Comparison of ENCODE assay signal across 12 cellular contexts in genomic region chr2:129794116-129794515, GRCh38.
A peak's percentile ranks its signal among the peaks of the same experiment; 100 is the strongest.
DNase-seq lines count a peak whose midpoint lies in the region; ATAC-seq, FAIRE-seq and TF ChIP-seq lines count a peak whose summit lies in the region.
"Had no signal": no experiment of that assay in that cellular context is flagged by ENCODE, and none has a peak within 500 bp of the region (broad histone marks: within the 10 kb centered on the region; RNA-seq: fewer than 3 reads in every experiment).

No MANE protein-coding gene starts in this region.

- H3K4me3 ChIP-seq in HepG2 (replicated peaks in 1 of 3; ENCODE audit: insufficient read depth in 1 of 3, low read depth in 2 of 3, low read length in 3 of 3): no peak overlapping the region
- H3K4me3 ChIP-seq in right lobe of liver: no peak overlapping the region
- H3K4me3 ChIP-seq in endodermal cell (ENCODE audit: low read length): no peak overlapping the region
- H3K4me3 ChIP-seq in small intestine (ENCODE audit: low read depth in 1 of 2, low read length in 2 of 2): no peak overlapping the region
- H3K4me3 ChIP-seq: BLaER1 treated with 17β-estradiol and CSF1 and Interleukin-3, amounts not matched to agents 10 nM and 100 nM had no signal

- no peak for TF ChIP-seq RAD21 in HepG2 (CRISPR knock-in tag; IDR thresholded peaks at IDR 0.05)

- H3K27me3 Mint-ChIP-seq in endodermal cell (ENCODE audit: insufficient read depth) (peaks cover 2% of the 10 kb centered on the region), nephron (ENCODE audit: low read depth) (peaks cover 16% of the 10 kb centered on the region)
- H3K27me3 Mint-ChIP-seq: CD4-positive, CD25-positive, alpha-beta regulatory T cell had no signal

- BruUV-seq in HepG2 (replicated peaks; lab: Mats Ljungman, UMichigan): no TSS peak

- H3K4me1 Mint-ChIP-seq in endodermal cell: peaks cover 4% of the 10 kb centered on the region
- H3K4me1 Mint-ChIP-seq in nephron: peaks cover 32% of the 10 kb centered on the region
- H3K4me1 Mint-ChIP-seq: CD4-positive, CD25-positive, alpha-beta regulatory T cell had no signal

- DNase-seq in HepG2 (ENCODE audit: low spot score) (no peak), right lobe of liver (no peak), endodermal cell (no peak), small intestine (no peak)
- no peak for DNase-seq in activated naive CD4-positive, alpha-beta T cell treated with anti-CD3 and anti-CD28 coated beads, Interleukin-2, amount 50 U/mL, for 72 hours (ENCODE audit: low spot score in 2 of 2)
- DNase-seq: ACHN; CD4-positive, CD25-positive, alpha-beta regulatory T cell; IMR-90 had no signal

- TF ChIP-seq CTCF in HepG2 (CRISPR knock-in tag; IDR thresholded peaks at IDR 0.05) (no peak), right lobe of liver (IDR thresholded peaks at IDR 0.05) (no peak), endodermal cell (conservative IDR thresholded peaks at IDR 0.05) (peak; percentile 31), nephron (IDR thresholded peaks at IDR 0.05; ENCODE audit: unreplicated experiment in 3 of 3) (no peak)

- H3K9ac ChIP-seq in HepG2 (ENCODE audit: insufficient read depth, low read depth, low read length) (no peak overlapping the region), endodermal cell (ENCODE audit: extremely low read depth, low read length, poor library complexity, severe bottlenecking) (no peak overlapping the region)
- H3K9ac ChIP-seq: BLaER1 treated with 17β-estradiol and CSF1 and Interleukin-3, amounts not matched to agents 10 nM and 100 nM had no signal

- H3K4me1 ChIP-seq in HepG2 (ENCODE audit: insufficient read depth, low read length) (no peaks in the 10 kb centered on the region), right lobe of liver (no peaks in the 10 kb centered on the region), endodermal cell (ENCODE audit: control insufficient read depth, insufficient read depth, low read length) (no peaks in the 10 kb centered on the region), small intestine (ENCODE audit: control insufficient read depth in 2 of 2, insufficient read depth in 1 of 2, low read depth in 1 of 2, low read length in 1 of 2) (no peaks in the 10 kb centered on the region)
- H3K4me1 ChIP-seq: BLaER1 treated with 17β-estradiol and CSF1 and Interleukin-3, amounts not matched to agents 10 nM and 100 nM had no signal

- no peak overlapping the region for H2AFZ ChIP-seq in HepG2 (ENCODE audit: low read length)

- POLR2A ChIA-PET in HepG2 (lab: Yijun Ruan, JAX): no interaction called here

- FAIRE-seq in HepG2 (lab: Jason Lieb, UNC) (no peak), small intestine (lab: Jason Lieb, UNC) (no peak)

- H3K9me3 ChIP-seq in HepG2 (ENCODE audit: low read length) (no peaks in the 10 kb centered on the region), right lobe of liver (no peaks in the 10 kb centered on the region), endodermal cell (ENCODE audit: control insufficient read depth, low read length) (no peaks in the 10 kb centered on the region), small intestine (ENCODE audit: control insufficient read depth, low read depth) (no peaks in the 10 kb centered on the region)

- H3K36me3 Mint-ChIP-seq in endodermal cell (ENCODE audit: low read depth) (no peaks in the 10 kb centered on the region), nephron (ENCODE audit: low read depth) (no peaks in the 10 kb centered on the region)
- no peaks in the 10 kb centered on the region for H3K36me3 Mint-ChIP-seq in activated naive CD4-positive, alpha-beta T cell treated with anti-CD3 and anti-CD28 coated beads, Interleukin-2, amount 50 U/mL, for 72 hours
- H3K36me3 Mint-ChIP-seq: CD4-positive, CD25-positive, alpha-beta regulatory T cell had no signal

- in situ Hi-C loops in HepG2 (cut with HindIII; ENCODE audit: extremely low pct_ligation_motif_present, low pct_unique_long_range_greater_than_20kb): no loop called here

- H3K4me2 ChIP-seq in HepG2 (ENCODE audit: low read depth, low read length): no peak overlapping the region
- H3K4me2 ChIP-seq: BLaER1 treated with 17β-estradiol and CSF1 and Interleukin-3, amounts not matched to agents 10 nM and 100 nM had no signal

- H3K9me3 Mint-ChIP-seq in endodermal cell: no peaks in the 10 kb centered on the region
- H3K9me3 Mint-ChIP-seq in nephron: no peaks in the 10 kb centered on the region
- no peaks in the 10 kb centered on the region for H3K9me3 Mint-ChIP-seq in activated naive CD4-positive, alpha-beta T cell treated with anti-CD3 and anti-CD28 coated beads, Interleukin-2, amount 50 U/mL, for 72 hours

- H3K27me3 ChIP-seq in HepG2 (ENCODE audit: control insufficient read depth in 1 of 2, insufficient read depth in 2 of 2, low read length in 2 of 2) (peaks cover 11 to 43% of the 10 kb centered on the region in 2 experiments; a peak in 4 of 5 replicates), right lobe of liver (no peaks in the 10 kb centered on the region), endodermal cell (ENCODE audit: control insufficient read depth, insufficient read depth, low read length, poor library complexity, severe bottlenecking) (no peaks in the 10 kb centered on the region), small intestine (ENCODE audit: control insufficient read depth in 2 of 2, insufficient read depth in 2 of 2, low read length in 2 of 2) (no peaks in the 10 kb centered on the region)
- H3K27me3 ChIP-seq: BLaER1 treated with 17β-estradiol and CSF1 and Interleukin-3, amounts not matched to agents 10 nM and 100 nM had no signal

- no peaks in the 10 kb centered on the region for H3K79me2 ChIP-seq in HepG2 (ENCODE audit: insufficient read depth, low read length)

- TF ChIP-seq POLR2A in HepG2 (IDR thresholded peaks at IDR 0.05; ENCODE audit: insufficient read depth in 1 of 2, low read depth in 2 of 2, low read length in 2 of 2) (no peak), right lobe of liver (IDR thresholded peaks at IDR 0.05) (no peak)

- no peaks in the 10 kb centered on the region for H4K20me1 ChIP-seq in HepG2 (ENCODE audit: insufficient read depth, low read length)
- H4K20me1 ChIP-seq: BLaER1 treated with 17β-estradiol and CSF1 and Interleukin-3, amounts not matched to agents 10 nM and 100 nM had no signal

- CTCF ChIA-PET in HepG2 (lab: Yijun Ruan, JAX; ENCODE audit: low intra/inter-chr PET ratio, low total read pairs): no interaction called here

- no peak overlapping the region for H3K27ac Mint-ChIP-seq in endodermal cell
- peak overlapping the region; percentile 91 to 97 (median 91) for H3K27ac Mint-ChIP-seq in nephron
- H3K27ac Mint-ChIP-seq in activated naive CD4-positive, alpha-beta T cell treated with anti-CD3 and anti-CD28 coated beads, Interleukin-2, amount 50 U/mL, for 72 hours: no peak overlapping the region
- H3K27ac Mint-ChIP-seq: CD4-positive, CD25-positive, alpha-beta regulatory T cell had no signal

- H3K4me3 Mint-ChIP-seq in endodermal cell: no peak overlapping the region
- no peak overlapping the region for H3K4me3 Mint-ChIP-seq in nephron
- H3K4me3 Mint-ChIP-seq: CD4-positive, CD25-positive, alpha-beta regulatory T cell had no signal

- TF ChIP-seq EP300 in HepG2 (IDR thresholded peaks at IDR 0.05; ENCODE audit: low read depth in 2 of 2, low read length in 2 of 2): no peak
- TF ChIP-seq EP300 in HepG2 (CRISPR knock-in tag; IDR thresholded peaks at IDR 0.05; ENCODE audit: borderline replicate concordance): no peak

- intact Hi-C loops in HepG2 (cut with micrococcal nuclease; ENCODE audit: unreplicated experiment): no loop called here
- intact Hi-C loops in right lobe of liver (cut with DNase I): no loop called here

- WGBS in HepG2 (ENCODE audit: low lambda C conversion rate): 3% methylated on average over 4 of the region's 5 CpGs
- WGBS in right lobe of liver (ENCODE audit: insufficient coverage, low coverage, low lambda C conversion rate, missing lambda C conversion rate): 61% methylated on average over 2 of the region's 5 CpGs
- WGBS in endodermal cell (ENCODE audit: insufficient coverage in 1 of 2, insufficient read length in 1 of 2), 2 experiments: 65 to 73% methylated on average over 3 to 5 of the region's 5 CpGs
- 59 to 64% (median 61%) methylated on average over 5 of the region's 5 CpGs for WGBS in small intestine, 3 donors

- ATAC-seq in HepG2: peak; percentile 42; the same call in 2 of the 3 replicates
- ATAC-seq in right lobe of liver: no peak
- no peak for ATAC-seq in activated naive CD4-positive, alpha-beta T cell treated with anti-CD3 and anti-CD28 coated beads, Interleukin-2, amount 50 U/mL, for 72 hours
- ATAC-seq in HG02852 (IDR thresholded peaks at IDR 0.05; ENCODE audit: unreplicated experiment): no peak

- H3K27ac ChIP-seq in HepG2 (ENCODE audit: extremely low read length, insufficient read depth, low read length): no peak overlapping the region
- H3K27ac ChIP-seq in right lobe of liver: no peak overlapping the region
- H3K27ac ChIP-seq in endodermal cell (ENCODE audit: low read depth, low read length): peak overlapping the region; percentile 93
- no peak overlapping the region for H3K27ac ChIP-seq in small intestine (ENCODE audit: low read depth in 1 of 2, low read length in 1 of 2)
- H3K27ac ChIP-seq: BLaER1 treated with 17β-estradiol and CSF1 and Interleukin-3, amounts not matched to agents 10 nM and 100 nM; HL-60 had no signal

- H3K36me3 ChIP-seq in HepG2 (replicated peaks in 1 of 2; ENCODE audit: control insufficient read depth in 1 of 2, insufficient read depth in 2 of 2, low read length in 2 of 2) (no peaks in the 10 kb centered on the region), right lobe of liver (no peaks in the 10 kb centered on the region), endodermal cell (ENCODE audit: control insufficient read depth, insufficient read depth, low read length) (no peaks in the 10 kb centered on the region), small intestine (ENCODE audit: control insufficient read depth in 2 of 2, insufficient read depth in 2 of 2, low read length in 2 of 2) (no peaks in the 10 kb centered on the region)
- H3K36me3 ChIP-seq: BLaER1 treated with 17β-estradiol and CSF1 and Interleukin-3, amounts not matched to agents 10 nM and 100 nM had no signal

TF ChIP-seq in HepG2, 621 proteins besides CTCF, POLR2A, EP300 and RAD21 (continues in another document):
- no peak for TF ChIP-seq HNRNPH1 (optimal IDR thresholded peaks at IDR 0.05; ENCODE audit: low read depth, low read length)
- TF ChIP-seq EEA1 (CRISPR knock-in tag; IDR thresholded peaks at IDR 0.05; ENCODE audit: borderline replicate concordance): no peak
- no peak for TF ChIP-seq ZNF33A (CRISPR knock-in tag; IDR thresholded peaks at IDR 0.05; ENCODE audit: borderline replicate concordance)
- no peak for TF ChIP-seq KLF6 (CRISPR knock-in tag; IDR thresholded peaks at IDR 0.05)
- no peak for TF ChIP-seq ZNF788 (CRISPR knock-in tag; IDR thresholded peaks at IDR 0.05; ENCODE audit: borderline replicate concordance)
- no peak for TF ChIP-seq MYNN (CRISPR knock-in tag; IDR thresholded peaks at IDR 0.05; ENCODE audit: low read depth)
- TF ChIP-seq KMT2A (CRISPR knock-in tag; IDR thresholded peaks at IDR 0.05): no peak
- no peak for TF ChIP-seq GFI1 (CRISPR knock-in tag; IDR thresholded peaks at IDR 0.05; ENCODE audit: borderline replicate concordance)
- TF ChIP-seq HNRNPK (IDR thresholded peaks at IDR 0.05; ENCODE audit: low read depth, low read length, poor library complexity, severe bottlenecking): no peak
- no peak for TF ChIP-seq RXRA (CRISPR knock-in tag; IDR thresholded peaks at IDR 0.05)
- TF ChIP-seq ZFY (CRISPR knock-in tag; IDR thresholded peaks at IDR 0.05): no peak
- no peak for TF ChIP-seq KAT2B (IDR thresholded peaks at IDR 0.05; ENCODE audit: borderline replicate concordance, low read depth, low read length)

Comparison
In these comparisons a context has a peak if more than half of its experiments do, and no peak if none do; other contexts are left out.
1. H3K27ac Mint-ChIP-seq: peak in nephron (3 of 3); none in endodermal cell (single experiment) and activated naive CD4-positive, alpha-beta T cell treated with anti-CD3 and anti-CD28 coated beads, Interleukin-2, amount 50 U/mL, for 72 hours (0 of 2).